Comparison of ENCODE assay signal across 15 cellular contexts in genomic region chr17:74639704-74640142, GRCh38. TPM values are rescaled to one million over a fixed set of nuclear protein-coding genes. Genes with fewer than 3 reads are reported as not detected.
DNase-seq lines count a peak whose midpoint lies in the region; ATAC-seq and TF ChIP-seq lines count a peak whose summit lies in the region.
"Had no signal": no experiment of that assay in that cellular context is flagged by ENCODE, and none has a peak within 500 bp of the region (broad histone marks: within the 10 kb centered on the region; RNA-seq: fewer than 3 reads in every experiment).

No MANE protein-coding gene starts in this region.

- H3K36me3 Mint-ChIP-seq in activated naive CD4-positive, alpha-beta T cell treated with anti-CD3 and anti-CD28 coated beads, Interleukin-2, amount 50 U/mL, for 72 hours, result no peaks in the 10 kb centered on the region
- H3K36me3 Mint-ChIP-seq in activated naive CD8-positive, alpha-beta T cell treated with anti-CD3 and anti-CD28 coated beads, Interleukin-2, amount 50 U/mL, for 24 hours (ENCODE audit: low read depth), result no peaks in the 10 kb centered on the region
- no peaks in the 10 kb centered on the region for H3K36me3 Mint-ChIP-seq in stimulated activated memory B cell treated with anti-CD40 and anti-IgM and Interleukin-4, amounts not matched to agents 10 μg/mL and 1 μg/mL and 100 μg/mL, for 72 hours

- POLR2A ChIA-PET in HEK293T (lab: Yijun Ruan, JAX), result no interaction called here

- peaks cover 28% of the 10 kb centered on the region for H3K27me3 Mint-ChIP-seq in activated naive CD8-positive, alpha-beta T cell treated with anti-CD3 and anti-CD28 coated beads, Interleukin-2, amount 50 U/mL, for 24 hours
- H3K27me3 Mint-ChIP-seq in stimulated activated memory B cell treated with anti-CD40 and anti-IgM and Interleukin-4, amounts not matched to agents 10 μg/mL and 1 μg/mL and 100 μg/mL, for 72 hours, result peaks cover 29% of the 10 kb centered on the region

- ATAC-seq in activated naive CD4-positive, alpha-beta T cell treated with anti-CD3 and anti-CD28 coated beads, Interleukin-2, amount 50 U/mL, for 72 hours, result peak; percentile 33 to 71
- ATAC-seq in activated naive CD8-positive, alpha-beta T cell treated with anti-CD3 and anti-CD28 coated beads, Interleukin-2, amount 50 U/mL, for 24 hours, result peak; percentile 57
- ATAC-seq in stimulated activated memory B cell treated with anti-CD40 and anti-IgM and Interleukin-4, amounts not matched to agents 10 μg/mL and 1 μg/mL and 100 μg/mL, for 72 hours, result peak; percentile 70

- H3K9me3 Mint-ChIP-seq in activated naive CD4-positive, alpha-beta T cell treated with anti-CD3 and anti-CD28 coated beads, Interleukin-2, amount 50 U/mL, for 72 hours, result no peaks in the 10 kb centered on the region
- no peaks in the 10 kb centered on the region for H3K9me3 Mint-ChIP-seq in activated naive CD8-positive, alpha-beta T cell treated with anti-CD3 and anti-CD28 coated beads, Interleukin-2, amount 50 U/mL, for 24 hours
- H3K9me3 Mint-ChIP-seq in stimulated activated memory B cell treated with anti-CD40 and anti-IgM and Interleukin-4, amounts not matched to agents 10 μg/mL and 1 μg/mL and 100 μg/mL, for 72 hours, result no peaks in the 10 kb centered on the region

- peaks cover 25% of the 10 kb centered on the region for H3K4me1 Mint-ChIP-seq in activated naive CD8-positive, alpha-beta T cell treated with anti-CD3 and anti-CD28 coated beads, Interleukin-2, amount 50 U/mL, for 24 hours
- peaks cover 80% of the 10 kb centered on the region for H3K4me1 Mint-ChIP-seq in stimulated activated memory B cell treated with anti-CD40 and anti-IgM and Interleukin-4, amounts not matched to agents 10 μg/mL and 1 μg/mL and 100 μg/mL, for 72 hours

- no peak overlapping the region for H3K4me3 Mint-ChIP-seq in activated naive CD8-positive, alpha-beta T cell treated with anti-CD3 and anti-CD28 coated beads, Interleukin-2, amount 50 U/mL, for 24 hours
- peak overlapping the region; percentile 26 for H3K4me3 Mint-ChIP-seq in stimulated activated memory B cell treated with anti-CD40 and anti-IgM and Interleukin-4, amounts not matched to agents 10 μg/mL and 1 μg/mL and 100 μg/mL, for 72 hours

- CTCF ChIA-PET in HEK293T (lab: Yijun Ruan, JAX), result interaction anchor here (0.9 kb wide), 1 partner anchor 17 kb away, joined by 3 read pairs; no protein-coding TSS in a partner anchor

- H3K27ac Mint-ChIP-seq in activated naive CD4-positive, alpha-beta T cell treated with anti-CD3 and anti-CD28 coated beads, Interleukin-2, amount 50 U/mL, for 72 hours, result no peak overlapping the region
- no peak overlapping the region for H3K27ac Mint-ChIP-seq in activated naive CD8-positive, alpha-beta T cell treated with anti-CD3 and anti-CD28 coated beads, Interleukin-2, amount 50 U/mL, for 24 hours
- peak overlapping the region; percentile 57 for H3K27ac Mint-ChIP-seq in stimulated activated memory B cell treated with anti-CD40 and anti-IgM and Interleukin-4, amounts not matched to agents 10 μg/mL and 1 μg/mL and 100 μg/mL, for 72 hours

- DNase-seq in activated naive CD4-positive, alpha-beta T cell treated with anti-CD3 and anti-CD28 coated beads, Interleukin-2, amount 50 U/mL, for 72 hours (ENCODE audit: low spot score in 2 of 2), result peak in 1 of 2 donors; percentile 7
- no peak for DNase-seq in activated naive CD4-positive, alpha-beta T cell treated with Interleukin-2 at 50 U/mL for 16 hours
- DNase-seq in MV-4-11 (lab: John Stamatoyannopoulos, UW) (peak; percentile 90), NK-92 (lab: John Stamatoyannopoulos, UW; ENCODE audit: unreplicated experiment) (no peak), GM19240 (ENCODE audit: insufficient read length, low spot score) (no peak), HEK293T (ENCODE audit: extremely low spot score) (no peak)
- no peak for DNase-seq in activated naive CD8-positive, alpha-beta T cell treated with anti-CD3 and anti-CD28 coated beads, Interleukin-2, amount 50 U/mL, for 24 hours
- DNase-seq: BE2C, kidney, posterior cingulate gyrus, SHP77 had no signal

TF ChIP-seq in HEK293T, 16 proteins besides CTCF, POLR2A, EP300 and RAD21:
- no peak for TF ChIP-seq SP1 (IDR thresholded peaks at IDR 0.05)
- TF ChIP-seq ELF4 (IDR thresholded peaks at IDR 0.05), result no peak
- TF ChIP-seq LEF1 (IDR thresholded peaks at IDR 0.05; ENCODE audit: borderline replicate concordance), result no peak
- no peak for TF ChIP-seq HDGF (IDR thresholded peaks at IDR 0.05; ENCODE audit: borderline replicate concordance)
- TF ChIP-seq L3MBTL2 (conservative IDR thresholded peaks at IDR 0.05), result no peak
- no peak for TF ChIP-seq TARDBP (IDR thresholded peaks at IDR 0.05)
- no peak for TF ChIP-seq CTBP1 (IDR thresholded peaks at IDR 0.05; ENCODE audit: borderline replicate concordance)
- no peak for TF ChIP-seq ZNF384 (IDR thresholded peaks at IDR 0.05)
- no peak for TF ChIP-seq FOXK2 (IDR thresholded peaks at IDR 0.05)
- TF ChIP-seq SUZ12 (IDR thresholded peaks at IDR 0.05), result no peak
- TF ChIP-seq PKNOX1 (IDR thresholded peaks at IDR 0.05), result no peak
- TF ChIP-seq FOXA1 (IDR thresholded peaks at IDR 0.05), result no peak
- TF ChIP-seq ARNT (IDR thresholded peaks at IDR 0.05), result no peak
- no peak for TF ChIP-seq BHLHE40 (IDR thresholded peaks at IDR 0.05; ENCODE audit: borderline replicate concordance)
- no peak for TF ChIP-seq NFRKB (IDR thresholded peaks at IDR 0.05)
- no peak for TF ChIP-seq FOXM1 (IDR thresholded peaks at IDR 0.05; ENCODE audit: borderline replicate concordance)

RNA-seq across cellular contexts. Expression of gene CD300E, which starts 16.2 kb away (rescaled TPM):
- total RNA-seq in activated naive CD4-positive, alpha-beta T cell treated with anti-CD3 and anti-CD28 coated beads, Interleukin-2, amount 50 U/mL, for 72 hours, result not detected
- total RNA-seq: activated CD8-positive, alpha-beta memory T cell treated with anti-CD3 and anti-CD28 coated beads for 36 hours had no signal

RNA-seq across cellular contexts. Expression of gene CD300LD, which starts 47.6 kb away (rescaled TPM):
- total RNA-seq in activated naive CD4-positive, alpha-beta T cell treated with anti-CD3 and anti-CD28 coated beads, Interleukin-2, amount 50 U/mL, for 72 hours, result not detected
- total RNA-seq: activated CD8-positive, alpha-beta memory T cell treated with anti-CD3 and anti-CD28 coated beads for 36 hours; esophagus muscularis mucosa; kidney; ureter had no signal
